In the genomic region with DNA sequence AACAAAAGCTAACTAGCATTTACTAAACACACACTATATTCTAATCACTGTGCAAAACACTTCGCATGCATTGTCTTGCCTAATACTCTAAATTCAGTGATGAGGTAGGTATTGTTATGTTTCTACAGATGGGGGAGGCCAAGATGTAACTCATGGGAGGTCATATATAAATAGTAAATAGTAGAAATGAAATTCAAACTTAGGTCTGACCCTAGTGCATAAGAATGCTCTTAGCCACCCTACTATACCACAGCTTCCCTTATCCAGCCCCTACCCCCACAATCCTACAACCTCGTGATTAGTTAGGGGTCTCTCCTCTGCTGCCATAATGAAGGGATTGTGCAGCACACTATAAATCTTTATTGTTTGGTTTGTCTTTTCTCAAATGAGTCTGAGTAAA, we compare ENCODE assay signal across 12 cellular contexts. TPM values are rescaled to one million over a fixed set of nuclear protein-coding genes. Genes with fewer than 3 reads are reported as not detected.
DNase-seq lines count a peak whose midpoint lies in the region; ATAC-seq, FAIRE-seq and TF ChIP-seq lines count a peak whose summit lies in the region.
"Had no signal": no experiment of that assay in that cellular context is flagged by ENCODE, and none has a peak within 500 bp of the region (broad histone marks: within the 10 kb centered on the region; RNA-seq: fewer than 3 reads in every experiment).

No MANE protein-coding gene starts in this region.

- H3K27ac Mint-ChIP-seq in activated CD4-positive, alpha-beta memory T cell treated with anti-CD3 and anti-CD28 coated beads for 36 hours = peak overlapping the region; percentile 84

- no peak for FAIRE-seq in endothelial cell of umbilical vein (lab: Jason Lieb, UNC)
- FAIRE-seq in GM12891 (lab: Jason Lieb, UNC) = no peak

- TF ChIP-seq CTCF in DND-41 (IDR thresholded peaks at IDR 0.05; ENCODE audit: borderline replicate concordance, extremely low read depth, low read length, poor library complexity, severe bottlenecking) (no peak), endothelial cell of umbilical vein (IDR thresholded peaks at IDR 0.05; ENCODE audit: extremely low read depth in 1 of 2, insufficient read depth in 1 of 2, low read depth in 1 of 2, low read length in 2 of 2) (no peak), SK-N-SH (IDR thresholded peaks at IDR 0.05) (no peak)

- H3F3A ChIP-seq in SK-N-SH (replicated peaks; ENCODE audit: insufficient read depth) = peaks cover 12% of the 10 kb centered on the region

- H3K79me2 ChIP-seq in ACC112 (ENCODE audit: control insufficient read depth, insufficient read depth, low read length, unreplicated experiment) (peaks cover 79% of the 10 kb centered on the region), DND-41 (ENCODE audit: insufficient read depth, low read length) (peaks cover 96% of the 10 kb centered on the region), endothelial cell of umbilical vein (ENCODE audit: control insufficient read depth, insufficient read depth, low read length) (peaks cover 85% of the 10 kb centered on the region), SK-N-SH (ENCODE audit: insufficient read depth) (peaks cover 100% of the 10 kb centered on the region)

- no peak for TF ChIP-seq POLR2A in endothelial cell of umbilical vein (IDR thresholded peaks at IDR 0.05; ENCODE audit: low read depth, low read length)
- no peak for TF ChIP-seq POLR2A in GM12891 (IDR thresholded peaks at IDR 0.05; ENCODE audit: low read depth, low read length)

- H3K9me3 Mint-ChIP-seq in activated CD4-positive, alpha-beta memory T cell treated with anti-CD3 and anti-CD28 coated beads for 36 hours = no peaks in the 10 kb centered on the region
- H3K9me3 Mint-ChIP-seq: naive B cell had no signal

- no peaks in the 10 kb centered on the region for H3K9me1 ChIP-seq in endothelial cell of umbilical vein (replicated peaks; ENCODE audit: control insufficient read depth, extremely low read depth, insufficient read depth, low read length)

- no peak for TF ChIP-seq EP300 in SK-N-SH (IDR thresholded peaks at IDR 0.05; ENCODE audit: borderline replicate concordance in 1 of 2, low read depth in 1 of 2, low read length in 1 of 2)

- no peak overlapping the region for H3K4me3 ChIP-seq in ACC112 (ENCODE audit: low read depth, low read length)
- no peak overlapping the region for H3K4me3 ChIP-seq in DND-41 (ENCODE audit: low read depth in 1 of 2, low read length in 2 of 2)
- no peak overlapping the region for H3K4me3 ChIP-seq in endothelial cell of umbilical vein (replicated peaks in 1 of 3; ENCODE audit: insufficient read depth in 1 of 3, low read depth in 1 of 3, low read length in 3 of 3)
- H3K4me3 ChIP-seq in SK-N-SH (ENCODE audit: low read depth in 2 of 2, low read length in 1 of 2) = no peak overlapping the region
- H3K4me3 ChIP-seq: ascending aorta, transverse colon had no signal

- no peaks in the 10 kb centered on the region for H3K9me2 ChIP-seq in SK-N-SH

- no peaks in the 10 kb centered on the region for H3K27me3 Mint-ChIP-seq in activated CD4-positive, alpha-beta memory T cell treated with anti-CD3 and anti-CD28 coated beads for 36 hours
- H3K27me3 Mint-ChIP-seq: naive B cell had no signal

- H2AFZ ChIP-seq in ACC112 (ENCODE audit: low read length, unreplicated experiment) (no peak overlapping the region), DND-41 (ENCODE audit: low read depth, low read length) (no peak overlapping the region), endothelial cell of umbilical vein (ENCODE audit: low read depth, low read length) (no peak overlapping the region), SK-N-SH (ENCODE audit: low read depth) (no peak overlapping the region)

- H3K9me3 ChIP-seq in DND-41 (ENCODE audit: insufficient read depth, low read length, severe bottlenecking) (no peaks in the 10 kb centered on the region), endothelial cell of umbilical vein (replicated peaks; ENCODE audit: control insufficient read depth, insufficient read depth, low read length) (no peaks in the 10 kb centered on the region), SK-N-SH (no peaks in the 10 kb centered on the region)
- H3K9me3 ChIP-seq: ascending aorta, transverse colon had no signal

- peaks cover 21% of the 10 kb centered on the region for H3K36me3 Mint-ChIP-seq in activated CD4-positive, alpha-beta memory T cell treated with anti-CD3 and anti-CD28 coated beads for 36 hours
- H3K36me3 Mint-ChIP-seq: naive B cell had no signal

- H3K4me1 Mint-ChIP-seq in activated CD4-positive, alpha-beta memory T cell treated with anti-CD3 and anti-CD28 coated beads for 36 hours (ENCODE audit: low read depth) = peaks cover 64% of the 10 kb centered on the region

- WGBS in SK-N-SH (ENCODE audit: low lambda C conversion rate) = 83% methylated on average over 2 of the region's 2 CpGs

- H3K27me3 ChIP-seq in ACC112 (ENCODE audit: insufficient read depth, low read length) = no peaks in the 10 kb centered on the region
- H3K27me3 ChIP-seq in DND-41 (ENCODE audit: insufficient read depth, low read length, poor library complexity) = no peaks in the 10 kb centered on the region
- H3K27me3 ChIP-seq in endothelial cell of umbilical vein (ENCODE audit: control insufficient read depth in 2 of 2, insufficient read depth in 2 of 2, low read length in 2 of 2) = no peaks in the 10 kb centered on the region
- H3K27me3 ChIP-seq in SK-N-SH (ENCODE audit: insufficient read depth) = no peaks in the 10 kb centered on the region
- H3K27me3 ChIP-seq: ascending aorta, transverse colon had no signal

- no peak for ATAC-seq in DND-41 (ENCODE audit: insufficient read depth, low read depth)
- no peak for ATAC-seq in GM21529 (IDR thresholded peaks at IDR 0.05; ENCODE audit: unreplicated experiment)
- no peak for ATAC-seq in GM18520 (IDR thresholded peaks at IDR 0.05; ENCODE audit: unreplicated experiment)

- POLR2A ChIA-PET in activated CD4-positive, alpha-beta memory T cell treated with anti-CD3 and anti-CD28 coated beads for 36 hours (lab: Charles Lee) = interaction anchor here (1.3 to 1.4 kb wide), 2 partner anchors 15 to 69 kb away, joined by 4 to 5 read pairs; partner anchors contain the start of gene USF1
- POLR2A ChIA-PET in endothelial cell of umbilical vein (lab: Charles Lee) (no interaction called here), SK-N-SH (lab: Yijun Ruan, JAX) (no interaction called here)

- H3K27ac ChIP-seq in ACC112 (ENCODE audit: low read depth, low read length) (peak overlapping the region; percentile 3; the same call in 1 of the 2 replicates), DND-41 (ENCODE audit: low read length) (no peak overlapping the region), endothelial cell of umbilical vein (ENCODE audit: insufficient read depth, low read depth, low read length) (peak overlapping the region; percentile 65), SK-N-SH (ENCODE audit: low read depth in 2 of 2, low read length in 1 of 2) (peak overlapping the region in 1 of 2 experiments; percentile 39; a peak in 1 of 4 replicates)
- H3K27ac ChIP-seq: ascending aorta, transverse colon had no signal

- CTCF ChIA-PET in activated CD4-positive, alpha-beta memory T cell treated with anti-CD3 and anti-CD28 coated beads for 36 hours (lab: Charles Lee) = interaction anchor here (1.1 kb wide), 1 partner anchor 18 kb away, joined by 3 read pairs; no protein-coding TSS in a partner anchor
- CTCF ChIA-PET in endothelial cell of umbilical vein (lab: Charles Lee) (interaction anchor here (1.0 to 1.3 kb wide), 2 partner anchors 13 kb away, joined by 3 to 4 read pairs; no protein-coding TSS in a partner anchor), SK-N-SH (lab: Yijun Ruan, JAX) (interaction anchor here (2.2 kb wide), 1 partner anchor 17 kb away, joined by 6 read pairs; no protein-coding TSS in a partner anchor)

- H3K9ac ChIP-seq in DND-41 (ENCODE audit: low read depth, low read length) = no peak overlapping the region
- no peak overlapping the region for H3K9ac ChIP-seq in endothelial cell of umbilical vein (replicated peaks; ENCODE audit: extremely low read depth, insufficient read depth, low read length)
- H3K9ac ChIP-seq in SK-N-SH = no peak overlapping the region

- DNase-seq in DND-41 (no peak), endothelial cell of umbilical vein (ENCODE audit: low read depth, low spot score) (no peak), SK-N-SH (no peak), GM12891 (ENCODE audit: insufficient read length, low spot score) (no peak)
- DNase-seq in activated CD4-positive, alpha-beta memory T cell treated with anti-CD3 and anti-CD28 coated beads for 36 hours = no peak
- DNase-seq: naive B cell, NCI-H2081 treated with DMSO at 0.1 percent for 48 hours, transverse colon had no signal

- dilution Hi-C loops in endothelial cell of umbilical vein (cut with MboI; ENCODE audit: extremely low pct_ligation_motif_present, low sequenced_read_pairs) = no loop called here

- H3K4me2 ChIP-seq in DND-41 (ENCODE audit: insufficient read depth, low read length) (peak overlapping the region; percentile 5; the same call in 1 of the 2 replicates), endothelial cell of umbilical vein (ENCODE audit: insufficient read depth, low read length) (peak overlapping the region; percentile 33), SK-N-SH (no peak overlapping the region)

- intact Hi-C loops in activated CD4-positive, alpha-beta memory T cell treated with anti-CD3 and anti-CD28 coated beads for 36 hours (cut with micrococcal nuclease) = loop anchor here (2.0 kb wide), 1 partner anchor 14 kb away; no protein-coding TSS in a partner anchor
- intact Hi-C loops in endothelial cell of umbilical vein (cut with micrococcal nuclease) = no loop called here

- no peak overlapping the region for H3K4me3 Mint-ChIP-seq in activated CD4-positive, alpha-beta memory T cell treated with anti-CD3 and anti-CD28 coated beads for 36 hours

- H3K36me3 ChIP-seq in ACC112 (ENCODE audit: insufficient read depth, low read length) (0 out of 2 replicates have a peak, but pooled peaks cover 5% of the 10 kb centered on the region), DND-41 (ENCODE audit: insufficient read depth, low read length) (peaks cover 34% of the 10 kb centered on the region), endothelial cell of umbilical vein (ENCODE audit: control insufficient read depth in 2 of 2, extremely low read depth in 1 of 2, insufficient read depth in 2 of 2, low read length in 2 of 2) (no peaks in the 10 kb centered on the region), SK-N-SH (replicated peaks in 1 of 2; ENCODE audit: control insufficient read depth in 1 of 2, insufficient read depth in 2 of 2, low read length in 1 of 2) (peaks cover 7 to 24% of the 10 kb centered on the region in 2 experiments)
- H3K36me3 ChIP-seq: ascending aorta, transverse colon had no signal

- no TSS peak for BruUV-seq in endothelial cell of umbilical vein (replicated peaks; lab: Mats Ljungman, UMichigan)

- H4K20me1 ChIP-seq in DND-41 (ENCODE audit: insufficient read depth, low read length) = peaks cover 50% of the 10 kb centered on the region; the same call in 1 of the 2 replicates
- no peaks in the 10 kb centered on the region for H4K20me1 ChIP-seq in endothelial cell of umbilical vein (replicated peaks; ENCODE audit: control insufficient read depth, extremely low read depth, insufficient read depth, low read length)
- H4K20me1 ChIP-seq in SK-N-SH (ENCODE audit: insufficient read depth) = peaks cover 50% of the 10 kb centered on the region

- H3K4me1 ChIP-seq in ACC112 (ENCODE audit: control insufficient read depth, insufficient read depth, low read length, unreplicated experiment) (peaks cover 31% of the 10 kb centered on the region), DND-41 (ENCODE audit: insufficient read depth, low read length) (peaks cover 54% of the 10 kb centered on the region), endothelial cell of umbilical vein (ENCODE audit: control insufficient read depth, extremely low read depth, insufficient read depth, low read length) (peaks cover 48% of the 10 kb centered on the region), SK-N-SH (ENCODE audit: control insufficient read depth in 1 of 2, insufficient read depth in 2 of 2, low read depth in 1 of 2, low read length in 1 of 2) (peaks cover 13 to 20% of the 10 kb centered on the region in 2 experiments; a peak in 3 of 4 replicates)

- TF ChIP-seq RAD21 in SK-N-SH (IDR thresholded peaks at IDR 0.05; ENCODE audit: low read length) = no peak

RNA-seq across cellular contexts. Expression of gene PFDN2, which starts 3.3 kb away (rescaled TPM):
- 100 to 1,000 TPM; 152 to 155 TPM for total RNA-seq in activated CD4-positive, alpha-beta memory T cell treated with anti-CD3 and anti-CD28 coated beads for 36 hours
- 99.5 and 104 TPM in 2 replicates for total RNA-seq in endothelial cell of umbilical vein
- polyA plus RNA-seq in endothelial cell of umbilical vein (86.8 and 157 TPM in 2 replicates), SK-N-SH (2012; rRNA removed) (340 and 445 TPM in 2 replicates)
- 171 and 232 TPM in 2 replicates for polyA plus RNA-seq in endothelial cell of umbilical vein (2011; cell fraction: cytosol; rRNA removed)
- 39.5 and 63.8 TPM in 2 replicates for polyA plus RNA-seq in endothelial cell of umbilical vein (2011; cell fraction: nucleus; rRNA removed)
- 160 and 179 TPM in 2 replicates for polyA plus RNA-seq in endothelial cell of umbilical vein (2012)
- 20.8 and 22.6 TPM in 2 replicates for polyA minus RNA-seq in endothelial cell of umbilical vein
- 26.3 TPM for polyA minus RNA-seq in endothelial cell of umbilical vein (2011; cell fraction: cytosol; rRNA and poly(A)+ RNA removed)
- 4.3 and 5.0 TPM in 2 replicates for polyA minus RNA-seq in endothelial cell of umbilical vein (2011; cell fraction: nucleus; rRNA and poly(A)+ RNA removed)
- polyA plus RNA-seq in SK-N-SH (2012; cell fraction: cytosol; rRNA removed) = 565 and 761 TPM in 2 replicates
- 81.8 and 90.8 TPM in 2 replicates for polyA plus RNA-seq in SK-N-SH (2012; cell fraction: nucleus; rRNA removed)
- 113 TPM for polyA plus RNA-seq in GM12891 (2012; ENCODE audit: low read depth, missing spikeins)

RNA-seq across cellular contexts. Expression of gene NIT1, which starts 3.3 kb away (rescaled TPM):
- 10 to 100 TPM; 65.2 to 66.5 TPM for total RNA-seq in activated CD4-positive, alpha-beta memory T cell treated with anti-CD3 and anti-CD28 coated beads for 36 hours
- 20.3 and 20.9 TPM in 2 replicates for total RNA-seq in endothelial cell of umbilical vein
- 26.5 and 28.2 TPM in 2 replicates for polyA plus RNA-seq in endothelial cell of umbilical vein
- polyA plus RNA-seq in endothelial cell of umbilical vein (2011; cell fraction: cytosol; rRNA removed) = 21.0 and 21.6 TPM in 2 replicates
- polyA plus RNA-seq in endothelial cell of umbilical vein (2011; cell fraction: nucleus; rRNA removed) = 53.0 and 53.3 TPM in 2 replicates
- 21.1 and 26.4 TPM in 2 replicates for polyA plus RNA-seq in endothelial cell of umbilical vein (2012)
- 22.9 and 26.2 TPM in 2 replicates for polyA minus RNA-seq in endothelial cell of umbilical vein
- polyA minus RNA-seq in endothelial cell of umbilical vein (2011; cell fraction: cytosol; rRNA and poly(A)+ RNA removed) = 14.1 TPM
- 13.1 and 16.5 TPM in 2 replicates for polyA minus RNA-seq in endothelial cell of umbilical vein (2011; cell fraction: nucleus; rRNA and poly(A)+ RNA removed)
- 38.7 and 48.9 TPM in 2 replicates for polyA plus RNA-seq in SK-N-SH (2012; rRNA removed)
- 18.6 and 31.2 TPM in 2 replicates for polyA plus RNA-seq in SK-N-SH (2012; cell fraction: cytosol; rRNA removed)
- 147 and 155 TPM in 2 replicates for polyA plus RNA-seq in SK-N-SH (2012; cell fraction: nucleus; rRNA removed)
- 35.4 TPM for polyA plus RNA-seq in GM12891 (2012; ENCODE audit: low read depth, missing spikeins)

RNA-seq across cellular contexts. Expression of gene KLHDC9, which starts 16.4 kb away (rescaled TPM):
- total RNA-seq in activated CD4-positive, alpha-beta memory T cell treated with anti-CD3 and anti-CD28 coated beads for 36 hours = 1 to 10 TPM; 1.2 to 1.6 TPM
- total RNA-seq in endothelial cell of umbilical vein = 1.1 and 1.4 TPM in 2 replicates
- polyA plus RNA-seq in endothelial cell of umbilical vein (2.6 and 3.2 TPM in 2 replicates), SK-N-SH (2012; rRNA removed) (4.4 and 4.7 TPM in 2 replicates)
- polyA plus RNA-seq in endothelial cell of umbilical vein (2011; cell fraction: cytosol; rRNA removed) = 2.0 and 2.2 TPM in 2 replicates
- 3.8 and 4.4 TPM in 2 replicates for polyA plus RNA-seq in endothelial cell of umbilical vein (2011; cell fraction: nucleus; rRNA removed)
- polyA plus RNA-seq in endothelial cell of umbilical vein (2012) = 0.40 and 1.3 TPM in 2 replicates
- 1.1 TPM in 1 of 2 replicates, not detected in the other for polyA minus RNA-seq in endothelial cell of umbilical vein
- 1.1 TPM for polyA minus RNA-seq in endothelial cell of umbilical vein (2011; cell fraction: cytosol; rRNA and poly(A)+ RNA removed)
- polyA minus RNA-seq in endothelial cell of umbilical vein (2011; cell fraction: nucleus; rRNA and poly(A)+ RNA removed) = 0.87 TPM in 1 of 2 replicates, not detected in the other
- polyA plus RNA-seq in SK-N-SH (2012; cell fraction: cytosol; rRNA removed) = 3.8 and 4.9 TPM in 2 replicates
- 11.9 and 12.4 TPM in 2 replicates for polyA plus RNA-seq in SK-N-SH (2012; cell fraction: nucleus; rRNA removed)
- 4.9 TPM for polyA plus RNA-seq in GM12891 (2012; ENCODE audit: low read depth, missing spikeins)

RNA-seq across cellular contexts. Expression of gene DEDD, which starts 17.9 kb away (rescaled TPM):
- total RNA-seq in activated CD4-positive, alpha-beta memory T cell treated with anti-CD3 and anti-CD28 coated beads for 36 hours = 10 to 100 TPM; 35.0 to 40.2 TPM
- total RNA-seq in endothelial cell of umbilical vein = 50.2 and 54.9 TPM in 2 replicates
- polyA plus RNA-seq in endothelial cell of umbilical vein = 78.3 and 81.8 TPM in 2 replicates
- polyA plus RNA-seq in endothelial cell of umbilical vein (2011; cell fraction: cytosol; rRNA removed) = 68.5 and 69.2 TPM in 2 replicates
- polyA plus RNA-seq in endothelial cell of umbilical vein (2011; cell fraction: nucleus; rRNA removed) = 62.1 and 68.5 TPM in 2 replicates
- 36.7 and 46.4 TPM in 2 replicates for polyA plus RNA-seq in endothelial cell of umbilical vein (2012)
- polyA minus RNA-seq in endothelial cell of umbilical vein = 118 and 132 TPM in 2 replicates
- polyA minus RNA-seq in endothelial cell of umbilical vein (2011; cell fraction: cytosol; rRNA and poly(A)+ RNA removed) = 18.5 TPM
- 21.3 and 24.1 TPM in 2 replicates for polyA minus RNA-seq in endothelial cell of umbilical vein (2011; cell fraction: nucleus; rRNA and poly(A)+ RNA removed)
- 43.1 and 45.0 TPM in 2 replicates for polyA plus RNA-seq in SK-N-SH (2012; rRNA removed)
- polyA plus RNA-seq in SK-N-SH (2012; cell fraction: cytosol; rRNA removed) = 26.8 and 37.1 TPM in 2 replicates
- 60.8 and 63.8 TPM in 2 replicates for polyA plus RNA-seq in SK-N-SH (2012; cell fraction: nucleus; rRNA removed)
- 19.7 TPM for polyA plus RNA-seq in GM12891 (2012; ENCODE audit: low read depth, missing spikeins)

RNA-seq across cellular contexts. Expression of gene NECTIN4, which starts 25.2 kb away (rescaled TPM):
- total RNA-seq in activated CD4-positive, alpha-beta memory T cell treated with anti-CD3 and anti-CD28 coated beads for 36 hours = under 1 TPM in 1 of 2 experiments, not detected in 1; 0.05 TPM
- 0.37 and 0.58 TPM in 2 replicates for total RNA-seq in endothelial cell of umbilical vein
- polyA plus RNA-seq in endothelial cell of umbilical vein (0.15 and 0.29 TPM in 2 replicates), SK-N-SH (2012; rRNA removed) (0.59 and 1.9 TPM in 2 replicates)
- polyA plus RNA-seq in endothelial cell of umbilical vein (2011; cell fraction: cytosol; rRNA removed) = 0.13 and 0.15 TPM in 2 replicates
- 0.20 and 0.29 TPM in 2 replicates for polyA plus RNA-seq in endothelial cell of umbilical vein (2011; cell fraction: nucleus; rRNA removed)
- polyA plus RNA-seq in endothelial cell of umbilical vein (2012) = not detected in 2 replicates
- polyA minus RNA-seq in endothelial cell of umbilical vein = 0.11 TPM in 1 of 2 replicates, not detected in the other
- polyA minus RNA-seq in endothelial cell of umbilical vein (2011; cell fraction: cytosol; rRNA and poly(A)+ RNA removed) = not detected
- not detected in 2 replicates for polyA minus RNA-seq in endothelial cell of umbilical vein (2011; cell fraction: nucleus; rRNA and poly(A)+ RNA removed)
- 1.0 and 1.2 TPM in 2 replicates for polyA plus RNA-seq in SK-N-SH (2012; cell fraction: cytosol; rRNA removed)
- 0.39 and 0.99 TPM in 2 replicates for polyA plus RNA-seq in SK-N-SH (2012; cell fraction: nucleus; rRNA removed)
- 0.28 TPM for polyA plus RNA-seq in GM12891 (2012; ENCODE audit: low read depth, missing spikeins)
- total RNA-seq: ascending aorta had no signal
